In genomic region chr2:38602136-38602731, GRCh38 we compare ENCODE assay signal across 1 cellular context.
A peak's percentile ranks its signal among the peaks of the same experiment; 100 is the strongest.
TF ChIP-seq lines count a peak whose summit lies in the region.

No MANE protein-coding gene starts in this region.

TF ChIP-seq in IMR-90, 13 proteins besides CTCF, POLR2A, EP300 and RAD21 (continued from another document):
- TF ChIP-seq CHD1 (IDR thresholded peaks at IDR 0.05; ENCODE audit: low read depth, low read length), result peak; percentile 58; the same call in 1 of the 2 replicates
- TF ChIP-seq RCOR1 (IDR thresholded peaks at IDR 0.05; ENCODE audit: insufficient replicate concordance, low read length), result no peak
- TF ChIP-seq ELK1 (IDR thresholded peaks at IDR 0.05; ENCODE audit: borderline replicate concordance, low read depth, low read length), result no peak
- no peak for TF ChIP-seq MAFK (IDR thresholded peaks at IDR 0.05; ENCODE audit: low read depth, low read length)
- no peak for TF ChIP-seq CEBPB (IDR thresholded peaks at IDR 0.05; ENCODE audit: low read depth, low read length)
TF ChIP-seq in IMR-90: peak in this region for 1.
